1 cellular context compared by ENCODE assay signal in the genomic region with DNA sequence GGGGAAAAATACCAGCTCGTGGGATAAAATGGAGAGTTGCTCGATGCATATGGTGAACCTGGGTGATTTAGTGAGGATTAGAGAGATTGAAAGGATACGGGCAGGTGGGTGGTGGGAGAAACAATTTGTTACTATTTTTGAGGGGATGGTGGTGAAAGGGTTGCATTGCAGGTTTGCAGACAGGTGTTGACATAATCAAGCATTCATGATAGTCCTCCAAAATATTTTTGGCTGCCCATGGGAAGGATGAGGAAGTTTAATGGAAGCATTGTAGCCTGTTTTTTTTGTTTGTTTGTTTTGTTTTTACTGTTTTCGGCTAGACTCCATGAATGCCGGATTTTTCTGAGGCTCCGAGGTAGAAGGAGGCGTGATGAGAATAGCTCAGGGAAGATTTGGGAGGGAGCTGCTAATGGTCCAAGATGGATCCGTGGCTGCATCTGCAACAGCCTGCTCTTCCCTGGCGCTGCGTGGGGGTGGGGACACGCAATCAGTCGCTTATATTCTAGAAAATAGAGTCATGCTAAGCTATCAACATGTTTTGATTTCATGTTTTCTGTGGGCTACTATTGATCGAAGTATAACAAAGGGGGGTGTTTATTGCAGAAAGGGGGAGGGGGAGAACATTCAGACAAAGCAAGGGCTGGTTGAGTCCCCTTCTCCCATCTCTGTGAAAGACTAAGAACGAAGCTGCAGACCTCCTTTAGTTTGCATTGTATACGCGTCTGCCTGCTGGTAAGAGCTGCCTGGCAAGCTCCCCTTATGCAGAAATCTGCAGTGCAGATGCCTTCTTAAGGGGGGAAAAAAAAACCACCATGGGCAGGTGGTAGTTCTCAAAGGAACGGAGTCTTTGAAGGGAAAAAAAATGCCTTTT.
TF ChIP-seq lines count a peak whose summit lies in the region.

No MANE protein-coding gene starts in this region.

TF ChIP-seq in K562, 482 proteins besides CTCF, POLR2A, EP300 and RAD21 (continued from another document and continues in another):
- TF ChIP-seq, protein P1, sequence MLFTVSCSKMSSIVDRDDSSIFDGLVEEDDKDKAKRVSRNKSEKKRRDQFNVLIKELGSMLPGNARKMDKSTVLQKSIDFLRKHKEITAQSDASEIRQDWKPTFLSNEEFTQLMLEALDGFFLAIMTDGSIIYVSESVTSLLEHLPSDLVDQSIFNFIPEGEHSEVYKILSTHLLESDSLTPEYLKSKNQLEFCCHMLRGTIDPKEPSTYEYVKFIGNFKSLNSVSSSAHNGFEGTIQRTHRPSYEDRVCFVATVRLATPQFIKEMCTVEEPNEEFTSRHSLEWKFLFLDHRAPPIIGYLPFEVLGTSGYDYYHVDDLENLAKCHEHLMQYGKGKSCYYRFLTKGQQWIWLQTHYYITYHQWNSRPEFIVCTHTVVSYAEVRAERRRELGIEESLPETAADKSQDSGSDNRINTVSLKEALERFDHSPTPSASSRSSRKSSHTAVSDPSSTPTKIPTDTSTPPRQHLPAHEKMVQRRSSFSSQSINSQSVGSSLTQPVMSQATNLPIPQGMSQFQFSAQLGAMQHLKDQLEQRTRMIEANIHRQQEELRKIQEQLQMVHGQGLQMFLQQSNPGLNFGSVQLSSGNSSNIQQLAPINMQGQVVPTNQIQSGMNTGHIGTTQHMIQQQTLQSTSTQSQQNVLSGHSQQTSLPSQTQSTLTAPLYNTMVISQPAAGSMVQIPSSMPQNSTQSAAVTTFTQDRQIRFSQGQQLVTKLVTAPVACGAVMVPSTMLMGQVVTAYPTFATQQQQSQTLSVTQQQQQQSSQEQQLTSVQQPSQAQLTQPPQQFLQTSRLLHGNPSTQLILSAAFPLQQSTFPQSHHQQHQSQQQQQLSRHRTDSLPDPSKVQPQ (CRISPR knock-in tag; IDR thresholded peaks at IDR 0.05; ENCODE audit: borderline replicate concordance) = no peak
- peak; percentile 80 for TF ChIP-seq ZEB2 (IDR thresholded peaks at IDR 0.05)
- no peak for TF ChIP-seq CREM (IDR thresholded peaks at IDR 0.05; ENCODE audit: low read depth)
- TF ChIP-seq DMBX1 (CRISPR knock-in tag; IDR thresholded peaks at IDR 0.05; ENCODE audit: borderline replicate concordance) = no peak
- TF ChIP-seq ZNF3 (CRISPR knock-in tag; IDR thresholded peaks at IDR 0.05) = no peak
- TF ChIP-seq, protein P2, sequence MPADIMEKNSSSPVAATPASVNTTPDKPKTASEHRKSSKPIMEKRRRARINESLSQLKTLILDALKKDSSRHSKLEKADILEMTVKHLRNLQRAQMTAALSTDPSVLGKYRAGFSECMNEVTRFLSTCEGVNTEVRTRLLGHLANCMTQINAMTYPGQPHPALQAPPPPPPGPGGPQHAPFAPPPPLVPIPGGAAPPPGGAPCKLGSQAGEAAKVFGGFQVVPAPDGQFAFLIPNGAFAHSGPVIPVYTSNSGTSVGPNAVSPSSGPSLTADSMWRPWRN (IDR thresholded peaks at IDR 0.05; ENCODE audit: low read depth) = 0 out of 2 replicates have a peak, but pooled peaks have one; percentile 21
- no peak for TF ChIP-seq HMG20B (CRISPR knock-in tag; IDR thresholded peaks at IDR 0.05)
- TF ChIP-seq, protein P3, sequence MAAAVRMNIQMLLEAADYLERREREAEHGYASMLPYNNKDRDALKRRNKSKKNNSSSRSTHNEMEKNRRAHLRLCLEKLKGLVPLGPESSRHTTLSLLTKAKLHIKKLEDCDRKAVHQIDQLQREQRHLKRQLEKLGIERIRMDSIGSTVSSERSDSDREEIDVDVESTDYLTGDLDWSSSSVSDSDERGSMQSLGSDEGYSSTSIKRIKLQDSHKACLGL (CRISPR knock-in tag; IDR thresholded peaks at IDR 0.05; ENCODE audit: borderline replicate concordance, poor library complexity, severe bottlenecking) = no peak
- TF ChIP-seq ZNF324 (CRISPR knock-in tag; IDR thresholded peaks at IDR 0.05) = no peak
- TF ChIP-seq, protein P4, sequence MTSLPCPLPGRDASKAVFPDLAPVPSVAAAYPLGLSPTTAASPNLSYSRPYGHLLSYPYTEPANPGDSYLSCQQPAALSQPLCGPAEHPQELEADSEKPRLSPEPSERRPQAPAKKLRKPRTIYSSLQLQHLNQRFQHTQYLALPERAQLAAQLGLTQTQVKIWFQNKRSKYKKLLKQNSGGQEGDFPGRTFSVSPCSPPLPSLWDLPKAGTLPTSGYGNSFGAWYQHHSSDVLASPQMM (CRISPR knock-in tag; IDR thresholded peaks at IDR 0.05) = no peak
- TF ChIP-seq TSC22D4 (tag; IDR thresholded peaks at IDR 0.05) = no peak
- no peak for TF ChIP-seq E2F3 (CRISPR knock-in tag; IDR thresholded peaks at IDR 0.05)
- 0 out of 2 replicates have a peak, but pooled peaks have one; percentile 42 for TF ChIP-seq BRD4 (IDR thresholded peaks at IDR 0.05)
- no peak for TF ChIP-seq SRSF9 (IDR thresholded peaks at IDR 0.05; ENCODE audit: borderline replicate concordance, low read depth, low read length)
- TF ChIP-seq SNIP1 (IDR thresholded peaks at IDR 0.05; ENCODE audit: low read depth) = 0 out of 2 replicates have a peak, but pooled peaks have one; percentile 23
- TF ChIP-seq, protein P5, sequence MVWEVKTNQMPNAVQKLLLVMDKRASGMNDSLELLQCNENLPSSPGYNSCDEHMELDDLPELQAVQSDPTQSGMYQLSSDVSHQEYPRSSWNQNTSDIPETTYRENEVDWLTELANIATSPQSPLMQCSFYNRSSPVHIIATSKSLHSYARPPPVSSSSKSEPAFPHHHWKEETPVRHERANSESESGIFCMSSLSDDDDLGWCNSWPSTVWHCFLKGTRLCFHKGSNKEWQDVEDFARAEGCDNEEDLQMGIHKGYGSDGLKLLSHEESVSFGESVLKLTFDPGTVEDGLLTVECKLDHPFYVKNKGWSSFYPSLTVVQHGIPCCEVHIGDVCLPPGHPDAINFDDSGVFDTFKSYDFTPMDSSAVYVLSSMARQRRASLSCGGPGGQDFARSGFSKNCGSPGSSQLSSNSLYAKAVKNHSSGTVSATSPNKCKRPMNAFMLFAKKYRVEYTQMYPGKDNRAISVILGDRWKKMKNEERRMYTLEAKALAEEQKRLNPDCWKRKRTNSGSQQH (CRISPR knock-in tag; IDR thresholded peaks at IDR 0.05) = no peak
- TF ChIP-seq, protein P6, sequence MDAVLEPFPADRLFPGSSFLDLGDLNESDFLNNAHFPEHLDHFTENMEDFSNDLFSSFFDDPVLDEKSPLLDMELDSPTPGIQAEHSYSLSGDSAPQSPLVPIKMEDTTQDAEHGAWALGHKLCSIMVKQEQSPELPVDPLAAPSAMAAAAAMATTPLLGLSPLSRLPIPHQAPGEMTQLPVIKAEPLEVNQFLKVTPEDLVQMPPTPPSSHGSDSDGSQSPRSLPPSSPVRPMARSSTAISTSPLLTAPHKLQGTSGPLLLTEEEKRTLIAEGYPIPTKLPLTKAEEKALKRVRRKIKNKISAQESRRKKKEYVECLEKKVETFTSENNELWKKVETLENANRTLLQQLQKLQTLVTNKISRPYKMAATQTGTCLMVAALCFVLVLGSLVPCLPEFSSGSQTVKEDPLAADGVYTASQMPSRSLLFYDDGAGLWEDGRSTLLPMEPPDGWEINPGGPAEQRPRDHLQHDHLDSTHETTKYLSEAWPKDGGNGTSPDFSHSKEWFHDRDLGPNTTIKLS (IDR thresholded peaks at IDR 0.05; ENCODE audit: borderline replicate concordance, low read depth) = no peak
- no peak for TF ChIP-seq PHB2 (IDR thresholded peaks at IDR 0.05; ENCODE audit: low read depth)
- TF ChIP-seq, protein P7, sequence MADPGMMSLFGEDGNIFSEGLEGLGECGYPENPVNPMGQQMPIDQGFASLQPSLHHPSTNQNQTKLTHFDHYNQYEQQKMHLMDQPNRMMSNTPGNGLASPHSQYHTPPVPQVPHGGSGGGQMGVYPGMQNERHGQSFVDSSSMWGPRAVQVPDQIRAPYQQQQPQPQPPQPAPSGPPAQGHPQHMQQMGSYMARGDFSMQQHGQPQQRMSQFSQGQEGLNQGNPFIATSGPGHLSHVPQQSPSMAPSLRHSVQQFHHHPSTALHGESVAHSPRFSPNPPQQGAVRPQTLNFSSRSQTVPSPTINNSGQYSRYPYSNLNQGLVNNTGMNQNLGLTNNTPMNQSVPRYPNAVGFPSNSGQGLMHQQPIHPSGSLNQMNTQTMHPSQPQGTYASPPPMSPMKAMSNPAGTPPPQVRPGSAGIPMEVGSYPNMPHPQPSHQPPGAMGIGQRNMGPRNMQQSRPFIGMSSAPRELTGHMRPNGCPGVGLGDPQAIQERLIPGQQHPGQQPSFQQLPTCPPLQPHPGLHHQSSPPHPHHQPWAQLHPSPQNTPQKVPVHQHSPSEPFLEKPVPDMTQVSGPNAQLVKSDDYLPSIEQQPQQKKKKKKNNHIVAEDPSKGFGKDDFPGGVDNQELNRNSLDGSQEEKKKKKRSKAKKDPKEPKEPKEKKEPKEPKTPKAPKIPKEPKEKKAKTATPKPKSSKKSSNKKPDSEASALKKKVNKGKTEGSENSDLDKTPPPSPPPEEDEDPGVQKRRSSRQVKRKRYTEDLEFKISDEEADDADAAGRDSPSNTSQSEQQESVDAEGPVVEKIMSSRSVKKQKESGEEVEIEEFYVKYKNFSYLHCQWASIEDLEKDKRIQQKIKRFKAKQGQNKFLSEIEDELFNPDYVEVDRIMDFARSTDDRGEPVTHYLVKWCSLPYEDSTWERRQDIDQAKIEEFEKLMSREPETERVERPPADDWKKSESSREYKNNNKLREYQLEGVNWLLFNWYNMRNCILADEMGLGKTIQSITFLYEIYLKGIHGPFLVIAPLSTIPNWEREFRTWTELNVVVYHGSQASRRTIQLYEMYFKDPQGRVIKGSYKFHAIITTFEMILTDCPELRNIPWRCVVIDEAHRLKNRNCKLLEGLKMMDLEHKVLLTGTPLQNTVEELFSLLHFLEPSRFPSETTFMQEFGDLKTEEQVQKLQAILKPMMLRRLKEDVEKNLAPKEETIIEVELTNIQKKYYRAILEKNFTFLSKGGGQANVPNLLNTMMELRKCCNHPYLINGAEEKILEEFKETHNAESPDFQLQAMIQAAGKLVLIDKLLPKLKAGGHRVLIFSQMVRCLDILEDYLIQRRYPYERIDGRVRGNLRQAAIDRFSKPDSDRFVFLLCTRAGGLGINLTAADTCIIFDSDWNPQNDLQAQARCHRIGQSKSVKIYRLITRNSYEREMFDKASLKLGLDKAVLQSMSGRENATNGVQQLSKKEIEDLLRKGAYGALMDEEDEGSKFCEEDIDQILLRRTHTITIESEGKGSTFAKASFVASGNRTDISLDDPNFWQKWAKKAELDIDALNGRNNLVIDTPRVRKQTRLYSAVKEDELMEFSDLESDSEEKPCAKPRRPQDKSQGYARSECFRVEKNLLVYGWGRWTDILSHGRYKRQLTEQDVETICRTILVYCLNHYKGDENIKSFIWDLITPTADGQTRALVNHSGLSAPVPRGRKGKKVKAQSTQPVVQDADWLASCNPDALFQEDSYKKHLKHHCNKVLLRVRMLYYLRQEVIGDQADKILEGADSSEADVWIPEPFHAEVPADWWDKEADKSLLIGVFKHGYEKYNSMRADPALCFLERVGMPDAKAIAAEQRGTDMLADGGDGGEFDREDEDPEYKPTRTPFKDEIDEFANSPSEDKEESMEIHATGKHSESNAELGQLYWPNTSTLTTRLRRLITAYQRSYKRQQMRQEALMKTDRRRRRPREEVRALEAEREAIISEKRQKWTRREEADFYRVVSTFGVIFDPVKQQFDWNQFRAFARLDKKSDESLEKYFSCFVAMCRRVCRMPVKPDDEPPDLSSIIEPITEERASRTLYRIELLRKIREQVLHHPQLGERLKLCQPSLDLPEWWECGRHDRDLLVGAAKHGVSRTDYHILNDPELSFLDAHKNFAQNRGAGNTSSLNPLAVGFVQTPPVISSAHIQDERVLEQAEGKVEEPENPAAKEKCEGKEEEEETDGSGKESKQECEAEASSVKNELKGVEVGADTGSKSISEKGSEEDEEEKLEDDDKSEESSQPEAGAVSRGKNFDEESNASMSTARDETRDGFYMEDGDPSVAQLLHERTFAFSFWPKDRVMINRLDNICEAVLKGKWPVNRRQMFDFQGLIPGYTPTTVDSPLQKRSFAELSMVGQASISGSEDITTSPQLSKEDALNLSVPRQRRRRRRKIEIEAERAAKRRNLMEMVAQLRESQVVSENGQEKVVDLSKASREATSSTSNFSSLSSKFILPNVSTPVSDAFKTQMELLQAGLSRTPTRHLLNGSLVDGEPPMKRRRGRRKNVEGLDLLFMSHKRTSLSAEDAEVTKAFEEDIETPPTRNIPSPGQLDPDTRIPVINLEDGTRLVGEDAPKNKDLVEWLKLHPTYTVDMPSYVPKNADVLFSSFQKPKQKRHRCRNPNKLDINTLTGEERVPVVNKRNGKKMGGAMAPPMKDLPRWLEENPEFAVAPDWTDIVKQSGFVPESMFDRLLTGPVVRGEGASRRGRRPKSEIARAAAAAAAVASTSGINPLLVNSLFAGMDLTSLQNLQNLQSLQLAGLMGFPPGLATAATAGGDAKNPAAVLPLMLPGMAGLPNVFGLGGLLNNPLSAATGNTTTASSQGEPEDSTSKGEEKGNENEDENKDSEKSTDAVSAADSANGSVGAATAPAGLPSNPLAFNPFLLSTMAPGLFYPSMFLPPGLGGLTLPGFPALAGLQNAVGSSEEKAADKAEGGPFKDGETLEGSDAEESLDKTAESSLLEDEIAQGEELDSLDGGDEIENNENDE (IDR thresholded peaks at IDR 0.05; ENCODE audit: low read depth, low read length) = no peak
- 0 out of 4 replicates have a peak, but pooled peaks of 1 of the 2 experiments have one; percentile 30 for TF ChIP-seq KDM1A (IDR thresholded peaks at IDR 0.05)
- TF ChIP-seq, protein P8, sequence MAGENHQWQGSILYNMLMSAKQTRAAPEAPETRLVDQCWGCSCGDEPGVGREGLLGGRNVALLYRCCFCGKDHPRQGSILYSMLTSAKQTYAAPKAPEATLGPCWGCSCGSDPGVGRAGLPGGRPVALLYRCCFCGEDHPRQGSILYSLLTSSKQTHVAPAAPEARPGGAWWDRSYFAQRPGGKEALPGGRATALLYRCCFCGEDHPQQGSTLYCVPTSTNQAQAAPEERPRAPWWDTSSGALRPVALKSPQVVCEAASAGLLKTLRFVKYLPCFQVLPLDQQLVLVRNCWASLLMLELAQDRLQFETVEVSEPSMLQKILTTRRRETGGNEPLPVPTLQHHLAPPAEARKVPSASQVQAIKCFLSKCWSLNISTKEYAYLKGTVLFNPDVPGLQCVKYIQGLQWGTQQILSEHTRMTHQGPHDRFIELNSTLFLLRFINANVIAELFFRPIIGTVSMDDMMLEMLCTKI (IDR thresholded peaks at IDR 0.05; ENCODE audit: partially characterized antibody) = no peak
- TF ChIP-seq CEBPG (CRISPR knock-in tag; IDR thresholded peaks at IDR 0.05) = peak; percentile 21; the same call in 1 of the 2 replicates
- no peak for TF ChIP-seq CEBPG (tag; conservative IDR thresholded peaks at IDR 0.05 in 1 of 2, IDR thresholded peaks at IDR 0.05 in 1 of 2)
- TF ChIP-seq PYGO2 (tag; IDR thresholded peaks at IDR 0.05) = no peak
- TF ChIP-seq RBM17 (IDR thresholded peaks at IDR 0.05; ENCODE audit: borderline replicate concordance, low read depth, low read length) = no peak
- TF ChIP-seq, protein P9, sequence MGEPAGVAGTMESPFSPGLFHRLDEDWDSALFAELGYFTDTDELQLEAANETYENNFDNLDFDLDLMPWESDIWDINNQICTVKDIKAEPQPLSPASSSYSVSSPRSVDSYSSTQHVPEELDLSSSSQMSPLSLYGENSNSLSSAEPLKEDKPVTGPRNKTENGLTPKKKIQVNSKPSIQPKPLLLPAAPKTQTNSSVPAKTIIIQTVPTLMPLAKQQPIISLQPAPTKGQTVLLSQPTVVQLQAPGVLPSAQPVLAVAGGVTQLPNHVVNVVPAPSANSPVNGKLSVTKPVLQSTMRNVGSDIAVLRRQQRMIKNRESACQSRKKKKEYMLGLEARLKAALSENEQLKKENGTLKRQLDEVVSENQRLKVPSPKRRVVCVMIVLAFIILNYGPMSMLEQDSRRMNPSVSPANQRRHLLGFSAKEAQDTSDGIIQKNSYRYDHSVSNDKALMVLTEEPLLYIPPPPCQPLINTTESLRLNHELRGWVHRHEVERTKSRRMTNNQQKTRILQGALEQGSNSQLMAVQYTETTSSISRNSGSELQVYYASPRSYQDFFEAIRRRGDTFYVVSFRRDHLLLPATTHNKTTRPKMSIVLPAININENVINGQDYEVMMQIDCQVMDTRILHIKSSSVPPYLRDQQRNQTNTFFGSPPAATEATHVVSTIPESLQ (CRISPR knock-in tag; IDR thresholded peaks at IDR 0.05) = no peak
